In genomic region chr9:83706703-83707517, GRCh38 we compare ENCODE assay signal across 8 cellular contexts. TPM values are rescaled to one million over a fixed set of nuclear protein-coding genes. Genes with fewer than 3 reads are reported as not detected.
DNase-seq lines count a peak whose midpoint lies in the region; ATAC-seq and TF ChIP-seq lines count a peak whose summit lies in the region.

No MANE protein-coding gene starts in this region.

- H3K4me1 Mint-ChIP-seq in activated naive CD4-positive, alpha-beta T cell treated with anti-CD3 and anti-CD28 coated beads, Interleukin-2, amount 10 ng/mL, durations not matched to agents 7 days and 5 days: peaks cover 52% of the 10 kb centered on the region

- H3K9me3 ChIP-seq in RWPE2 (ENCODE audit: severe bottlenecking): no peaks in the 10 kb centered on the region
- H3K9me3 ChIP-seq in vagina: no peaks in the 10 kb centered on the region

- H3K36me3 Mint-ChIP-seq in activated naive CD4-positive, alpha-beta T cell treated with anti-CD3 and anti-CD28 coated beads, Interleukin-2, amount 10 ng/mL, durations not matched to agents 7 days and 5 days: peaks cover 15% of the 10 kb centered on the region

- ATAC-seq in GM19023 (IDR thresholded peaks at IDR 0.05; ENCODE audit: unreplicated experiment) (peak; percentile 15), HG03196 (IDR thresholded peaks at IDR 0.05; ENCODE audit: unreplicated experiment) (peak; percentile 16), RWPE2 (ENCODE audit: low read depth) (peak; percentile 6), left cardiac atrium (peak; percentile 16 to 20)

- no peaks in the 10 kb centered on the region for H3K9me3 Mint-ChIP-seq in activated naive CD4-positive, alpha-beta T cell treated with anti-CD3 and anti-CD28 coated beads, Interleukin-2, amount 10 ng/mL, durations not matched to agents 7 days and 5 days

- peak overlapping the region; percentile 77 for H3K4me3 ChIP-seq in RWPE2 (ENCODE audit: severe bottlenecking)
- peak overlapping the region; percentile 86 to 97 for H3K4me3 ChIP-seq in vagina

- H3K27ac ChIP-seq in RWPE2 (ENCODE audit: poor library complexity, severe bottlenecking) (peak overlapping the region; percentile 75), vagina (peak overlapping the region; percentile 98)

- peak overlapping the region; percentile 78 for H3K4me3 Mint-ChIP-seq in activated naive CD4-positive, alpha-beta T cell treated with anti-CD3 and anti-CD28 coated beads, Interleukin-2, amount 10 ng/mL, durations not matched to agents 7 days and 5 days

- DNase-seq in AG08395 (ENCODE audit: low spot score): peak; percentile 8
- DNase-seq in RWPE2 (ENCODE audit: low spot score): no peak
- peak; percentile 74 for DNase-seq in activated naive CD4-positive, alpha-beta T cell treated with anti-CD3 and anti-CD28 coated beads, Interleukin-2, amount 10 ng/mL, durations not matched to agents 7 days and 5 days
- peak; percentile 45 for DNase-seq in left cardiac atrium
- DNase-seq in pulmonary artery endothelial cell (ENCODE audit: low read depth, low spot score): peak; percentile 22
- DNase-seq in vagina (ENCODE audit: extremely low spot score in 2 of 2): no peak

- TF ChIP-seq CTCF in RWPE2 (IDR thresholded peaks at IDR 0.05; ENCODE audit: poor library complexity, severe bottlenecking) (no peak), vagina (IDR thresholded peaks at IDR 0.05) (no peak)

- no peaks in the 10 kb centered on the region for H3K27me3 Mint-ChIP-seq in activated naive CD4-positive, alpha-beta T cell treated with anti-CD3 and anti-CD28 coated beads, Interleukin-2, amount 10 ng/mL, durations not matched to agents 7 days and 5 days

- peak overlapping the region; percentile 99 for H3K27ac Mint-ChIP-seq in activated naive CD4-positive, alpha-beta T cell treated with anti-CD3 and anti-CD28 coated beads, Interleukin-2, amount 10 ng/mL, durations not matched to agents 7 days and 5 days

- no peaks in the 10 kb centered on the region for H3K27me3 ChIP-seq in RWPE2 (ENCODE audit: insufficient read depth, poor library complexity, severe bottlenecking)
- no peaks in the 10 kb centered on the region for H3K27me3 ChIP-seq in vagina

- CTCF ChIA-PET in activated naive CD4-positive, alpha-beta T cell treated with anti-CD3 and anti-CD28 coated beads, Interleukin-2, amount 10 ng/mL, durations not matched to agents 7 days and 5 days (lab: Charles Lee): interaction anchor here (1.2 to 1.4 kb wide), 2 partner anchors 60 to 82 kb away, joined by 3 to 5 read pairs; no protein-coding TSS in a partner anchor

- intact Hi-C loops in left cardiac atrium (cut with DNase I): no loop called here
- intact Hi-C loops in vagina (cut with DNase I): no loop called here

- TF ChIP-seq POLR2A in vagina (IDR thresholded peaks at IDR 0.05): no peak

- H3K36me3 ChIP-seq in RWPE2 (ENCODE audit: low read depth): 0 out of 2 replicates have a peak, but pooled peaks cover 8% of the 10 kb centered on the region
- no peaks in the 10 kb centered on the region for H3K36me3 ChIP-seq in vagina

- peaks cover 22% of the 10 kb centered on the region for H3K4me1 ChIP-seq in RWPE2 (ENCODE audit: insufficient read depth, poor library complexity, severe bottlenecking)
- H3K4me1 ChIP-seq in vagina: peaks cover 36% of the 10 kb centered on the region

RNA-seq across cellular contexts. Expression of gene UBQLN1, which starts 0.8 kb away (rescaled TPM):
- total RNA-seq in left cardiac atrium: 10 to 100 TPM; 73.3 to 87.9 TPM
- total RNA-seq in pulmonary artery endothelial cell: 140 and 157 TPM in 2 replicates
- 90.8 TPM for total RNA-seq in vagina

Comparison
In these comparisons a context has a peak if more than half of its experiments do, and no peak if none do; other contexts are left out.
1. DNase-seq: peak in AG08395 (single experiment), activated naive CD4-positive, alpha-beta T cell treated with anti-CD3 and anti-CD28 coated beads, Interleukin-2, amount 10 ng/mL, durations not matched to agents 7 days and 5 days (single experiment), left cardiac atrium (single experiment) and pulmonary artery endothelial cell (single experiment); none in RWPE2 (single experiment) and vagina (0 of 2).
2. Peak in every context shown above with its lines, with median percentiles within 50 percentile points of each other: ATAC-seq.